In genomic region chr4:152630361-152630760, GRCh38 we compare ENCODE assay signal across 1 cellular context.
A peak's percentile ranks its signal among the peaks of the same experiment; 100 is the strongest.
TF ChIP-seq lines count a peak whose summit lies in the region.

No MANE protein-coding gene starts in this region.

TF ChIP-seq in K562, 482 proteins besides CTCF, POLR2A, EP300 and RAD21 (continued from another document and continues in another):
- TF ChIP-seq E2F4 (CRISPR knock-in tag; IDR thresholded peaks at IDR 0.05; ENCODE audit: low read depth): no peak
- TF ChIP-seq L3MBTL2 (IDR thresholded peaks at IDR 0.05): no peak
- TF ChIP-seq KLF10 (CRISPR knock-in tag; IDR thresholded peaks at IDR 0.05): no peak
- TF ChIP-seq ETV1 (tag; conservative IDR thresholded peaks at IDR 0.05; ENCODE audit: low read depth): no peak
- peak; percentile 87 for TF ChIP-seq ARID1B (IDR thresholded peaks at IDR 0.05)
- TF ChIP-seq TSHZ1 (CRISPR knock-in tag; IDR thresholded peaks at IDR 0.05): no peak
- no peak for TF ChIP-seq ZNF609 (CRISPR knock-in tag; IDR thresholded peaks at IDR 0.05; ENCODE audit: borderline replicate concordance)
- TF ChIP-seq HSF4 (CRISPR knock-in tag; IDR thresholded peaks at IDR 0.05; ENCODE audit: borderline replicate concordance): no peak
- no peak for TF ChIP-seq MGA (IDR thresholded peaks at IDR 0.05)
- no peak for TF ChIP-seq ZHX1 (conservative IDR thresholded peaks at IDR 0.05; ENCODE audit: low read length)
- TF ChIP-seq TEAD4 (IDR thresholded peaks at IDR 0.05; ENCODE audit: low read length): peak; percentile 89
- no peak for TF ChIP-seq TEAD4 (CRISPR knock-in tag; IDR thresholded peaks at IDR 0.05; ENCODE audit: borderline replicate concordance)
- TF ChIP-seq KAT2B (IDR thresholded peaks at IDR 0.05; ENCODE audit: low read depth, low read length): no peak
- peak; percentile 96 for TF ChIP-seq SOX6 (IDR thresholded peaks at IDR 0.05)
- TF ChIP-seq HOXB6 (CRISPR knock-in tag; IDR thresholded peaks at IDR 0.05; ENCODE audit: borderline replicate concordance): no peak
- no peak for TF ChIP-seq MITF (IDR thresholded peaks at IDR 0.05)
- TF ChIP-seq ZBTB1 (CRISPR knock-in tag; IDR thresholded peaks at IDR 0.05; ENCODE audit: borderline replicate concordance, low read depth): no peak
- no peak for TF ChIP-seq KDM1A (IDR thresholded peaks at IDR 0.05)
- TF ChIP-seq SAP30 (IDR thresholded peaks at IDR 0.05; ENCODE audit: borderline replicate concordance, insufficient read depth, low read depth, low read length, poor library complexity, severe bottlenecking): no peak
- TF ChIP-seq ZBTB11 (CRISPR knock-in tag; IDR thresholded peaks at IDR 0.05): no peak
